ENCODE assay signal across 20 cellular contexts in the genomic region with DNA sequence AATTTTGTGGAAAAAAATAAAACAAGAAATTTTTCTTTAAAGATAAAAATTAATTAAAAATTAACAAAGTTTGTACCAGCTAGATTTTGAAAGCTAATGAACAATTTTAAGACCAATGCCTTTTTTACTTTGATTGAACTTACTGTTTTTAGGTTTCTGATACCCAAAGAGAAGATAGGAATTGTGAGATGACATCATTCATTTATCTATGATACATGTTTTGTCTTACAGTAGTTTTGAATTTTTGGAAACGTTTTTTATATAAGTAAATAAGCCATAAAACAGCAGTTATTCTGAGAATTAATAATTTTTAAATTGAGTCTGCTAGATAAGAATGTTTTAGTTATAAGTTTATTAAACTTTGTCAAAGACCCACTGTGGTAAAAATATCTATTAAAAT.
"Had no signal": no experiment of that assay in that cellular context is flagged by ENCODE, and none has a peak within 500 bp of the region (broad histone marks: within the 10 kb centered on the region; RNA-seq: fewer than 3 reads in every experiment).

No MANE protein-coding gene starts in this region.

- H3K4me1 ChIP-seq: adrenal gland, Peyer's patch, SJCRH30 had no signal

- H3K27me3 ChIP-seq: adrenal gland, Peyer's patch, SJCRH30 had no signal

- H3K27ac ChIP-seq: adrenal gland, Peyer's patch, RWPE1, SJCRH30 had no signal

- ATAC-seq: activated CD8-positive, alpha-beta T cell treated with anti-CD3 and anti-CD28 coated beads for 36 hours; SK-N-SH treated with all-trans-retinoic acid at 6 μM for 48 hours had no signal

- H3K36me3 ChIP-seq: adrenal gland, Peyer's patch, SJCRH30 had no signal

- H3K4me3 ChIP-seq: adrenal gland, Peyer's patch, SJCRH30 had no signal

- H3K9me3 ChIP-seq: adrenal gland, Peyer's patch, SJCRH30 had no signal

- DNase-seq: activated CD4-positive, alpha-beta T cell treated with anti-CD3 and anti-CD28 coated beads for 48 hours; activated CD8-positive, alpha-beta memory T cell treated with anti-CD3 and anti-CD28 coated beads, Interleukin-2, amount 50 U/mL, for 4 hours; activated CD8-positive, alpha-beta T cell treated with anti-CD3 and anti-CD28 coated beads for 36 hours; activated naive CD4-positive, alpha-beta T cell treated with anti-CD3 and anti-CD28 coated beads, Interleukin-2, amount 50 U/mL, for 16 hours; activated naive CD8-positive, alpha-beta T cell treated with anti-CD3 and anti-CD28 coated beads, Interleukin-2, amount 10 ng/mL, durations not matched to agents 7 days and 5 days; activated T-cell treated with anti-CD3 and anti-CD28 coated beads, Interleukin-2, amount 50 U/mL, for 72 hours; adrenal gland; anterior cingulate cortex; Kasumi-1; KBM-7; NCI-H1105 treated with DMSO at 0.1 percent for 48 hours; NCI-H1436 treated with DMSO at 0.1 percent for 48 hours; NCI-H187; NCI-H2081; NCI-H524; Peyer's patch; Right ventricle myocardium superior; SJCRH30 had no signal
